Comparison of ENCODE assay signal across 23 cellular contexts in genomic region chr22:23380911-23381310, GRCh38.
"Had no signal": no experiment of that assay in that cellular context is flagged by ENCODE, and none has a peak within 500 bp of the region (broad histone marks: within the 10 kb centered on the region; RNA-seq: fewer than 3 reads in every experiment).

No MANE protein-coding gene starts in this region.

- DNase-seq: activated CD4-positive, alpha-beta T cell treated with anti-CD3 and anti-CD28 coated beads for 4 hours; activated CD4-positive, alpha-beta T cell treated with anti-CD3 and anti-CD28 coated beads, Interleukin-2, amount 50 U/mL, for 48 hours; activated CD4-positive, CD25-positive, alpha-beta regulatory T cell; activated effector memory CD4-positive, alpha-beta T cell treated with Interleukin-2 at 50 U/mL for 16 hours; activated naive CD4-positive, alpha-beta T cell treated with Interleukin-2 at 50 U/mL for 16 hours; anterior cingulate cortex; cerebellar nuclear complex; colonic mucosa; effector CD8-positive, alpha-beta T cell; left ventricle myocardium inferior; naive B cell; retina; stimulated activated CD4-positive, alpha-beta T cell treated with anti-CD3 and anti-CD28 coated beads, Interleukin-12 subunit alpha, Interleukin-12 subunit beta, amount 100 ng/mL, for 4 hours; stimulated activated CD4-positive, alpha-beta T cell treated with anti-CD3 and anti-CD28 coated beads, Interleukin-4, amount 100 ng/mL, for 1 hour; upper lobe of right lung had no signal

- H3K27me3 ChIP-seq: colonic mucosa, thyroid gland, upper lobe of right lung had no signal

- H3K4me1 ChIP-seq: colonic mucosa, prostate gland had no signal

- H3K4me3 ChIP-seq: colonic mucosa, left ventricle myocardium inferior, lung, prostate gland, skin epidermis, stomach, thyroid gland, upper lobe of right lung had no signal

- ATAC-seq: sciatic nerve, upper lobe of right lung had no signal

- H3K9me3 Mint-ChIP-seq: naive B cell, neural crest cell had no signal

- H3K27ac Mint-ChIP-seq: activated naive CD8-positive, alpha-beta T cell; naive B cell had no signal

- H3K36me3 ChIP-seq: colonic mucosa, left ventricle myocardium inferior, prostate gland, stomach, thyroid gland, upper lobe of right lung had no signal

- H3K4me1 Mint-ChIP-seq: neural crest cell had no signal

- H3K27me3 Mint-ChIP-seq: activated naive CD8-positive, alpha-beta T cell had no signal

- H3K27ac ChIP-seq: colonic mucosa, left ventricle myocardium inferior, prostate gland, skin epidermis, stomach, thyroid gland, upper lobe of right lung had no signal

- H3K4me3 Mint-ChIP-seq: activated naive CD8-positive, alpha-beta T cell; naive B cell; neural crest cell had no signal

- H3K36me3 Mint-ChIP-seq: activated naive CD8-positive, alpha-beta T cell; naive B cell had no signal

- H3K9me3 ChIP-seq: colonic mucosa, left ventricle myocardium inferior, prostate gland, stomach, thyroid gland, upper lobe of right lung had no signal
